ENCODE assay signal across 20 cellular contexts in genomic region chr21:43879348-43880110, GRCh38. TPM values are rescaled to one million over a fixed set of nuclear protein-coding genes. Genes with fewer than 3 reads are reported as not detected.
DNase-seq lines count a peak whose midpoint lies in the region; ATAC-seq and TF ChIP-seq lines count a peak whose summit lies in the region.
"Had no signal": no experiment of that assay in that cellular context is flagged by ENCODE, and none has a peak within 500 bp of the region (broad histone marks: within the 10 kb centered on the region; RNA-seq: fewer than 3 reads in every experiment).

No MANE protein-coding gene starts in this region.

- no peaks in the 10 kb centered on the region for H3K27me3 ChIP-seq in subcutaneous abdominal adipose tissue (ENCODE audit: control insufficient read depth in 5 of 5, insufficient read depth in 4 of 5, low read length in 5 of 5)
- H3K27me3 ChIP-seq: sigmoid colon, tibial artery had no signal

- H3K4me1 Mint-ChIP-seq in activated naive CD8-positive, alpha-beta T cell treated with anti-CD3 and anti-CD28 coated beads, Interleukin-2, amount 10 ng/mL, durations not matched to agents 7 days and 5 days = peaks cover 36% of the 10 kb centered on the region
- peaks cover 63% of the 10 kb centered on the region for H3K4me1 Mint-ChIP-seq in activated naive CD8-positive, alpha-beta T cell treated with anti-CD3 and anti-CD28 coated beads, Interleukin-2, amount 50 U/mL, for 24 hours
- H3K4me1 Mint-ChIP-seq in activated T-helper 17 cell treated with anti-CD3 and anti-CD28 coated beads, Interleukin-2, amount 50 U/mL, for 72 hours = peaks cover 19% of the 10 kb centered on the region
- peaks cover 24% of the 10 kb centered on the region for H3K4me1 Mint-ChIP-seq in nephron progenitor cell

- DNase-seq in activated naive CD8-positive, alpha-beta T cell treated with anti-CD3 and anti-CD28 coated beads, Interleukin-2, amount 10 ng/mL, durations not matched to agents 7 days and 5 days = peak; percentile 18
- DNase-seq in activated naive CD8-positive, alpha-beta T cell treated with anti-CD3 and anti-CD28 coated beads, Interleukin-2, amount 50 U/mL, for 24 hours = no peak
- DNase-seq in nephron progenitor cell = no peak
- DNase-seq in NCI-H187 (lab: John Stamatoyannopoulos, UW) = no peak
- DNase-seq in AG08396 (ENCODE audit: low spot score) = no peak
- DNase-seq: ACHN; activated T-cell treated with anti-CD3 and anti-CD28 coated beads, Interleukin-2, amount 50 U/mL, for 48 hours; DMS 273 treated with DMSO at 0.1 percent for 48 hours; NCI-H187 treated with DMSO at 0.1 percent for 48 hours; sigmoid colon; stimulated activated CD4-positive, alpha-beta T cell treated with anti-CD3 and anti-CD28 coated beads, Interleukin-2, amount 100 ng/mL, for 24 hours; stimulated activated naive CD4-positive, alpha-beta T cell had no signal

- H3K9me3 Mint-ChIP-seq in activated naive CD8-positive, alpha-beta T cell treated with anti-CD3 and anti-CD28 coated beads, Interleukin-2, amount 10 ng/mL, durations not matched to agents 7 days and 5 days = peaks cover 2% of the 10 kb centered on the region
- H3K9me3 Mint-ChIP-seq in activated naive CD8-positive, alpha-beta T cell treated with anti-CD3 and anti-CD28 coated beads, Interleukin-2, amount 50 U/mL, for 24 hours = peaks cover 4% of the 10 kb centered on the region
- H3K9me3 Mint-ChIP-seq in activated T-helper 17 cell treated with anti-CD3 and anti-CD28 coated beads, Interleukin-2, amount 50 U/mL, for 72 hours = no peaks in the 10 kb centered on the region
- peaks cover 20% of the 10 kb centered on the region for H3K9me3 Mint-ChIP-seq in nephron progenitor cell

- ATAC-seq in activated naive CD8-positive, alpha-beta T cell treated with anti-CD3 and anti-CD28 coated beads, Interleukin-2, amount 10 ng/mL, durations not matched to agents 7 days and 5 days (ENCODE audit: low read depth) = no peak
- ATAC-seq in activated naive CD8-positive, alpha-beta T cell treated with anti-CD3 and anti-CD28 coated beads, Interleukin-2, amount 50 U/mL, for 24 hours = no peak
- no peak for ATAC-seq in activated T-helper 17 cell treated with anti-CD3 and anti-CD28 coated beads, Interleukin-2, amount 50 U/mL, for 72 hours (replicated peaks)
- no peak for ATAC-seq in GM18505 (IDR thresholded peaks at IDR 0.05; ENCODE audit: unreplicated experiment)
- ATAC-seq: WTC11 had no signal

- peak overlapping the region; percentile 41 for H3K27ac ChIP-seq in subcutaneous abdominal adipose tissue (ENCODE audit: low read depth, low read length)
- H3K27ac ChIP-seq: KMS-11, sigmoid colon, tibial artery had no signal

- peak overlapping the region; percentile 15 for H3K27ac Mint-ChIP-seq in activated naive CD8-positive, alpha-beta T cell treated with anti-CD3 and anti-CD28 coated beads, Interleukin-2, amount 10 ng/mL, durations not matched to agents 7 days and 5 days
- H3K27ac Mint-ChIP-seq in activated naive CD8-positive, alpha-beta T cell treated with anti-CD3 and anti-CD28 coated beads, Interleukin-2, amount 50 U/mL, for 24 hours = no peak overlapping the region
- peak overlapping the region; percentile 50 for H3K27ac Mint-ChIP-seq in activated T-helper 17 cell treated with anti-CD3 and anti-CD28 coated beads, Interleukin-2, amount 50 U/mL, for 72 hours
- H3K27ac Mint-ChIP-seq in nephron progenitor cell = peak overlapping the region; percentile 54
- H3K27ac Mint-ChIP-seq: activated naive CD8-positive, alpha-beta T cell; WTC11 had no signal

- H3K27me3 Mint-ChIP-seq in activated naive CD8-positive, alpha-beta T cell treated with anti-CD3 and anti-CD28 coated beads, Interleukin-2, amount 10 ng/mL, durations not matched to agents 7 days and 5 days = no peaks in the 10 kb centered on the region
- H3K27me3 Mint-ChIP-seq in activated naive CD8-positive, alpha-beta T cell treated with anti-CD3 and anti-CD28 coated beads, Interleukin-2, amount 50 U/mL, for 24 hours = no peaks in the 10 kb centered on the region
- no peaks in the 10 kb centered on the region for H3K27me3 Mint-ChIP-seq in activated T-helper 17 cell treated with anti-CD3 and anti-CD28 coated beads, Interleukin-2, amount 50 U/mL, for 72 hours
- H3K27me3 Mint-ChIP-seq in nephron progenitor cell (ENCODE audit: low read depth, poor library complexity) = peaks cover 20% of the 10 kb centered on the region
- H3K27me3 Mint-ChIP-seq: activated naive CD8-positive, alpha-beta T cell; brain had no signal

- POLR2A ChIA-PET in activated naive CD8-positive, alpha-beta T cell treated with anti-CD3 and anti-CD28 coated beads, Interleukin-2, amount 10 ng/mL, durations not matched to agents 7 days and 5 days (lab: Charles Lee) = interaction anchor here (0.7 kb wide), 2 partner anchors 47 to 681 kb away, joined by 4 to 5 read pairs; no protein-coding TSS in a partner anchor

- H3K36me3 ChIP-seq in subcutaneous abdominal adipose tissue (ENCODE audit: control insufficient read depth in 5 of 5, insufficient read depth in 5 of 5, low read length in 5 of 5) = peaks cover 0 to 13% (median 6%) of the 10 kb centered on the region in 5 donors
- H3K36me3 ChIP-seq: sigmoid colon had no signal

- H3K9me3 ChIP-seq in subcutaneous abdominal adipose tissue (ENCODE audit: control insufficient read depth in 5 of 5, low read length in 5 of 5) = no peaks in the 10 kb centered on the region
- H3K9me3 ChIP-seq: sigmoid colon, tibial artery had no signal

- peaks cover 20% of the 10 kb centered on the region for H3K36me3 Mint-ChIP-seq in activated naive CD8-positive, alpha-beta T cell treated with anti-CD3 and anti-CD28 coated beads, Interleukin-2, amount 10 ng/mL, durations not matched to agents 7 days and 5 days
- H3K36me3 Mint-ChIP-seq in activated naive CD8-positive, alpha-beta T cell treated with anti-CD3 and anti-CD28 coated beads, Interleukin-2, amount 50 U/mL, for 24 hours (ENCODE audit: low read depth) = peaks cover 28% of the 10 kb centered on the region
- peaks cover 30% of the 10 kb centered on the region for H3K36me3 Mint-ChIP-seq in activated T-helper 17 cell treated with anti-CD3 and anti-CD28 coated beads, Interleukin-2, amount 50 U/mL, for 72 hours (ENCODE audit: low read depth)
- peaks cover 17% of the 10 kb centered on the region for H3K36me3 Mint-ChIP-seq in nephron progenitor cell (ENCODE audit: low read depth)
- H3K36me3 Mint-ChIP-seq: WTC11 had no signal

- H3K4me1 ChIP-seq in subcutaneous abdominal adipose tissue (ENCODE audit: control insufficient read depth in 5 of 5, insufficient read depth in 5 of 5, low read length in 5 of 5) = peaks cover 6 to 54% (median 41%) of the 10 kb centered on the region in 5 donors

- no peak overlapping the region for H3K4me3 Mint-ChIP-seq in activated naive CD8-positive, alpha-beta T cell treated with anti-CD3 and anti-CD28 coated beads, Interleukin-2, amount 10 ng/mL, durations not matched to agents 7 days and 5 days
- H3K4me3 Mint-ChIP-seq in activated naive CD8-positive, alpha-beta T cell treated with anti-CD3 and anti-CD28 coated beads, Interleukin-2, amount 50 U/mL, for 24 hours = no peak overlapping the region
- no peak overlapping the region for H3K4me3 Mint-ChIP-seq in activated T-helper 17 cell treated with anti-CD3 and anti-CD28 coated beads, Interleukin-2, amount 50 U/mL, for 72 hours
- H3K4me3 Mint-ChIP-seq in nephron progenitor cell = no peak overlapping the region
- H3K4me3 Mint-ChIP-seq: activated naive CD8-positive, alpha-beta T cell; brain; WTC11 had no signal

- TF ChIP-seq CTCF in nephron progenitor cell (IDR thresholded peaks at IDR 0.05) = no peak

- no peak for TF ChIP-seq POLR2A in GM18505 (IDR thresholded peaks at IDR 0.05; ENCODE audit: borderline replicate concordance, extremely low read depth, insufficient read depth, insufficient read length)

- no peak overlapping the region for H3K9ac ChIP-seq in subcutaneous abdominal adipose tissue (ENCODE audit: low read length in 5 of 5)
- H3K9ac ChIP-seq: KMS-11 had no signal

- H3K4me3 ChIP-seq in subcutaneous abdominal adipose tissue (ENCODE audit: low read depth in 1 of 5, low read length in 5 of 5) = no peak overlapping the region
- H3K4me3 ChIP-seq: sigmoid colon, tibial artery had no signal

RNA-seq across cellular contexts. Expression of gene AGPAT3, which starts 14.5 kb away (rescaled TPM):
- total RNA-seq in activated naive CD8-positive, alpha-beta T cell treated with anti-CD3 and anti-CD28 coated beads, Interleukin-2, amount 10 ng/mL, durations not matched to agents 7 days and 5 days = 10 to 100 TPM; 75.4 to 76.3 TPM
- total RNA-seq in activated T-helper 17 cell treated with anti-CD3 and anti-CD28 coated beads, Interleukin-2, amount 50 U/mL, for 72 hours = 10 to 100 TPM; 44.8 to 100.0 TPM
